1 cellular context compared by ENCODE assay signal in the genomic region with DNA sequence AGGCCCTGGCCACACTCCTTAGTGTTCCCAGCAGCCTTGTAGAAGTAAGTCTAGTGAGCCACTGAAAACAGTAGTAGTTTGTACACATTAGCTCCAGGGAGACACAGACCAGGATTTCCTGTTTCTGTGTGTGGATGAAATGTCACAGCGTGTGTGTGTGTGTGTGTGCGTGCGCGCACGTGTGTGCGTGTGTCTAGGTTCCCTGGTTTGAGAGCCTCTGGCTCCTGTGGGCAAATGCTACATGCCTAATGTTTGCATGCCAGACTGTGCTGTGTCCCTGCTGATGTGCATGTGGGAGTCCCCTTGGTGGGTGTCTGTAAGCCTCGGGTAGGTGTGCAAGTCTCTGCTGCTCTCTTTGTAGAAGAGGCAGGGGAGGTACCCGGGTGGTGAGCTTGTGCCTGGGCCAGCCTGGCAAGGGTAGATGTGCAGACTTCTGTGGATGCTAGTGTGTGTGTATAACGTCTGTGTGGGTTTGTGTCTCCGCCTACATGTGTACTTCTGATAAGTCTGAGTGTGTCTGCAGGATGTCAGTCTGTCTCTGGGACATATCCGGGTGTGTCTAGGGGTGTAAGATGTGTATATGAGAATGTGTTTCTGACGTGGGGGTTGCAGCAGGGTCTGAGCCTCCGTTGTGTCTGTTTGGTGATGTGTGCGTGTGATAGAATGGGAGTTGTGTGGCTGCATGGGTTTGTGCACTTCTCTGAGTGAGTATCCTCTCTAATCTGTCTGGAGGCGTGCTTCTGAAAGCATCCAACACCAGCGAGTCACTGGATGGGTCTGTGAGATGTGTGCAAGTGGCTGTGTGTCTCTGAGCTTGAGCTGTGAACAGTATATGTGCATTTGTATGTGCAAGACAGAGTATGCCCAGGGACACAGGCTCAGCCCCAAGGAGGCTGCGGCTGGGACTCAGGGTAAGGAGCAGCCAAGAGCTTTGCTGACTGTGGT.
TF ChIP-seq lines count a peak whose summit lies in the region.

No MANE protein-coding gene starts in this region.

TF ChIP-seq in IMR-90, 13 proteins besides CTCF, POLR2A, EP300 and RAD21:
- no peak for TF ChIP-seq SMC3 (IDR thresholded peaks at IDR 0.05; ENCODE audit: low read depth, low read length)
- TF ChIP-seq MAFK (IDR thresholded peaks at IDR 0.05; ENCODE audit: low read depth, low read length), result no peak
- no peak for TF ChIP-seq BHLHE40 (IDR thresholded peaks at IDR 0.05; ENCODE audit: low read depth, low read length)
- TF ChIP-seq CHD1 (IDR thresholded peaks at IDR 0.05; ENCODE audit: low read depth, low read length), result no peak
- TF ChIP-seq, protein P1, sequence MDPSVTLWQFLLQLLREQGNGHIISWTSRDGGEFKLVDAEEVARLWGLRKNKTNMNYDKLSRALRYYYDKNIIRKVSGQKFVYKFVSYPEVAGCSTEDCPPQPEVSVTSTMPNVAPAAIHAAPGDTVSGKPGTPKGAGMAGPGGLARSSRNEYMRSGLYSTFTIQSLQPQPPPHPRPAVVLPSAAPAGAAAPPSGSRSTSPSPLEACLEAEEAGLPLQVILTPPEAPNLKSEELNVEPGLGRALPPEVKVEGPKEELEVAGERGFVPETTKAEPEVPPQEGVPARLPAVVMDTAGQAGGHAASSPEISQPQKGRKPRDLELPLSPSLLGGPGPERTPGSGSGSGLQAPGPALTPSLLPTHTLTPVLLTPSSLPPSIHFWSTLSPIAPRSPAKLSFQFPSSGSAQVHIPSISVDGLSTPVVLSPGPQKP (IDR thresholded peaks at IDR 0.05; ENCODE audit: borderline replicate concordance, low read depth, low read length), result no peak
- TF ChIP-seq MXI1 (IDR thresholded peaks at IDR 0.05; ENCODE audit: borderline replicate concordance, low read depth, low read length), result no peak
- no peak for TF ChIP-seq CEBPB (IDR thresholded peaks at IDR 0.05; ENCODE audit: low read depth, low read length)
- TF ChIP-seq FOS (IDR thresholded peaks at IDR 0.05; ENCODE audit: low read depth, low read length), result no peak
- TF ChIP-seq MAZ (IDR thresholded peaks at IDR 0.05; ENCODE audit: borderline replicate concordance, low read depth, low read length), result no peak
- no peak for TF ChIP-seq NFE2L2 (IDR thresholded peaks at IDR 0.05; ENCODE audit: low read depth, low read length)
- no peak for TF ChIP-seq RCOR1 (IDR thresholded peaks at IDR 0.05; ENCODE audit: insufficient replicate concordance, low read length)
- TF ChIP-seq, protein P2, sequence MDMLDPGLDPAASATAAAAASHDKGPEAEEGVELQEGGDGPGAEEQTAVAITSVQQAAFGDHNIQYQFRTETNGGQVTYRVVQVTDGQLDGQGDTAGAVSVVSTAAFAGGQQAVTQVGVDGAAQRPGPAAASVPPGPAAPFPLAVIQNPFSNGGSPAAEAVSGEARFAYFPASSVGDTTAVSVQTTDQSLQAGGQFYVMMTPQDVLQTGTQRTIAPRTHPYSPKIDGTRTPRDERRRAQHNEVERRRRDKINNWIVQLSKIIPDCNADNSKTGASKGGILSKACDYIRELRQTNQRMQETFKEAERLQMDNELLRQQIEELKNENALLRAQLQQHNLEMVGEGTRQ (IDR thresholded peaks at IDR 0.05; ENCODE audit: low read depth, low read length), result no peak
- no peak for TF ChIP-seq RFX5 (IDR thresholded peaks at IDR 0.05; ENCODE audit: low read depth, low read length)
